In the genomic region with DNA sequence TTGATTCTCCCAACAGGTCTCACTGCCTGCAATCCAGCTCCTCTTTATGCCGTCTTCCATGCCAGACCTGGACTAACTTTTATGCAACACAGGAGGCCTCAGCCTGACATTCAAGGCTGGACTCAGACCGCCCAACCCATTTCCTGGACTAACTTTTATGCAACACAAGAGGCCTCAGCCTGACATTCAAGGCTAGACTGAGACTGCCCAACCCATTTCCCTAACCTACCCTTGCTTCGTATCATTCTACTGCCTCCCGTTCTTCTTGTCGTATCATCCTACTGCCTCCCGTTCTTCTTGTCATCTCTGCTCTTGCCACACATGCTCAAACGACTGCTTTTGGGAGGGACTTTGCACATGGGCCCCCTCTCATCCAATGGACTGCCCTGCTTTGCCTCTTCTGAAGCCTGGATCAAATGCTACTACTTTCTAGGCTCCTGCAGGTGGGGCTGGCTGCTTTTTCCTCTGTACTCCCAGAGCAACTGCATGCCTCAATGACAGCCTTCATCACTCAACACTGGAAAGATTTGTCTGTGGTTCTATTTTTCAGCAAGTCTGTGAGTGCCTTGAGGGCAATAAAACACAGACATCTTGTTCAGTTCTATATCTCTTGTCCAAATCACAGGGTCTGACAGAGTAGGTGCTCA, we compare ENCODE assay signal across 2 cellular contexts.
TF ChIP-seq lines count a peak whose summit lies in the region.

No MANE protein-coding gene starts in this region.

TF ChIP-seq in HEK293, 187 proteins besides CTCF, POLR2A, EP300 and RAD21:
- TF ChIP-seq ZNF274 (IDR thresholded peaks at IDR 0.05; ENCODE audit: low read length) (no peak), ZNF274 (tag by site-specific recombination; IDR thresholded peaks at IDR 0.05; ENCODE audit: borderline replicate concordance) (no peak), ZNF776 (tag by site-specific recombination; IDR thresholded peaks at IDR 0.05; ENCODE audit: borderline replicate concordance) (no peak), ZNF521 (tag by site-specific recombination; IDR thresholded peaks at IDR 0.05) (no peak), KLF7 (tag by site-specific recombination; IDR thresholded peaks at IDR 0.05; ENCODE audit: borderline replicate concordance) (no peak), AEBP2 (tag by site-specific recombination; IDR thresholded peaks at IDR 0.05; ENCODE audit: borderline replicate concordance) (no peak)

TF ChIP-seq in K562, 482 proteins besides CTCF, POLR2A, EP300 and RAD21:
- no peak for TF ChIP-seq ZNF277 (CRISPR knock-in tag; IDR thresholded peaks at IDR 0.05; ENCODE audit: borderline replicate concordance)
- TF ChIP-seq SIRT6 (IDR thresholded peaks at IDR 0.05; ENCODE audit: low read depth, low read length), result no peak
- TF ChIP-seq, protein P1, sequence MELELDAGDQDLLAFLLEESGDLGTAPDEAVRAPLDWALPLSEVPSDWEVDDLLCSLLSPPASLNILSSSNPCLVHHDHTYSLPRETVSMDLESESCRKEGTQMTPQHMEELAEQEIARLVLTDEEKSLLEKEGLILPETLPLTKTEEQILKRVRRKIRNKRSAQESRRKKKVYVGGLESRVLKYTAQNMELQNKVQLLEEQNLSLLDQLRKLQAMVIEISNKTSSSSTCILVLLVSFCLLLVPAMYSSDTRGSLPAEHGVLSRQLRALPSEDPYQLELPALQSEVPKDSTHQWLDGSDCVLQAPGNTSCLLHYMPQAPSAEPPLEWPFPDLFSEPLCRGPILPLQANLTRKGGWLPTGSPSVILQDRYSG (tag; conservative IDR thresholded peaks at IDR 0.05; ENCODE audit: low read depth), result no peak
- TF ChIP-seq E4F1 (CRISPR knock-in tag; IDR thresholded peaks at IDR 0.05; ENCODE audit: borderline replicate concordance), result no peak
- TF ChIP-seq MEIS2 (IDR thresholded peaks at IDR 0.05; ENCODE audit: partially characterized antibody), result peak; percentile 56
- TF ChIP-seq, protein P2, sequence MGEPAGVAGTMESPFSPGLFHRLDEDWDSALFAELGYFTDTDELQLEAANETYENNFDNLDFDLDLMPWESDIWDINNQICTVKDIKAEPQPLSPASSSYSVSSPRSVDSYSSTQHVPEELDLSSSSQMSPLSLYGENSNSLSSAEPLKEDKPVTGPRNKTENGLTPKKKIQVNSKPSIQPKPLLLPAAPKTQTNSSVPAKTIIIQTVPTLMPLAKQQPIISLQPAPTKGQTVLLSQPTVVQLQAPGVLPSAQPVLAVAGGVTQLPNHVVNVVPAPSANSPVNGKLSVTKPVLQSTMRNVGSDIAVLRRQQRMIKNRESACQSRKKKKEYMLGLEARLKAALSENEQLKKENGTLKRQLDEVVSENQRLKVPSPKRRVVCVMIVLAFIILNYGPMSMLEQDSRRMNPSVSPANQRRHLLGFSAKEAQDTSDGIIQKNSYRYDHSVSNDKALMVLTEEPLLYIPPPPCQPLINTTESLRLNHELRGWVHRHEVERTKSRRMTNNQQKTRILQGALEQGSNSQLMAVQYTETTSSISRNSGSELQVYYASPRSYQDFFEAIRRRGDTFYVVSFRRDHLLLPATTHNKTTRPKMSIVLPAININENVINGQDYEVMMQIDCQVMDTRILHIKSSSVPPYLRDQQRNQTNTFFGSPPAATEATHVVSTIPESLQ (CRISPR knock-in tag; IDR thresholded peaks at IDR 0.05), result no peak
- TF ChIP-seq, protein P3, sequence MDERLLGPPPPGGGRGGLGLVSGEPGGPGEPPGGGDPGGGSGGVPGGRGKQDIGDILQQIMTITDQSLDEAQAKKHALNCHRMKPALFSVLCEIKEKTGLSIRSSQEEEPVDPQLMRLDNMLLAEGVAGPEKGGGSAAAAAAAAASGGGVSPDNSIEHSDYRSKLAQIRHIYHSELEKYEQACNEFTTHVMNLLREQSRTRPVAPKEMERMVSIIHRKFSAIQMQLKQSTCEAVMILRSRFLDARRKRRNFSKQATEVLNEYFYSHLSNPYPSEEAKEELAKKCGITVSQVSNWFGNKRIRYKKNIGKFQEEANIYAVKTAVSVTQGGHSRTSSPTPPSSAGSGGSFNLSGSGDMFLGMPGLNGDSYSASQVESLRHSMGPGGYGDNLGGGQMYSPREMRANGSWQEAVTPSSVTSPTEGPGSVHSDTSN (CRISPR knock-in tag; IDR thresholded peaks at IDR 0.05; ENCODE audit: low read depth), result no peak
- TF ChIP-seq, protein P3 (tag; conservative IDR thresholded peaks at IDR 0.05; ENCODE audit: low read depth), result peak; percentile 30; the same call in 1 of the 2 replicates
- no peak for TF ChIP-seq SAFB2 (IDR thresholded peaks at IDR 0.05; ENCODE audit: borderline replicate concordance, low read depth, low read length, severe bottlenecking)
